In genomic region chr6:71012871-71013456, GRCh38 we compare ENCODE assay signal across 8 cellular contexts. TPM values are rescaled to one million over a fixed set of nuclear protein-coding genes. Genes with fewer than 3 reads are reported as not detected.
A peak's percentile ranks its signal among the peaks of the same experiment; 100 is the strongest.
DNase-seq lines count a peak whose midpoint lies in the region; ATAC-seq and TF ChIP-seq lines count a peak whose summit lies in the region.

No MANE protein-coding gene starts in this region.

- TF ChIP-seq CTCF in SU-DHL-6 (IDR thresholded peaks at IDR 0.05; ENCODE audit: insufficient read depth, low read length, poor library complexity, severe bottlenecking), result peak; percentile 68
- peak; percentile 74 for TF ChIP-seq CTCF in fibroblast of the aortic adventitia (IDR thresholded peaks at IDR 0.05; ENCODE audit: insufficient read depth, low read length)
- peak; percentile 81 for TF ChIP-seq CTCF in osteoblast (IDR thresholded peaks at IDR 0.05; ENCODE audit: extremely low read depth, low read depth, low read length)

- H3K9ac ChIP-seq in SU-DHL-6 (ENCODE audit: low read length), result no peak overlapping the region

- H3K4me1 ChIP-seq in osteoblast (ENCODE audit: insufficient read depth, low read length), result no peaks in the 10 kb centered on the region

- no peaks in the 10 kb centered on the region for H3K36me3 ChIP-seq in SU-DHL-6 (ENCODE audit: low read length)
- H3K36me3 ChIP-seq in osteoblast (ENCODE audit: insufficient read depth, low read length), result no peaks in the 10 kb centered on the region

- no peaks in the 10 kb centered on the region for H3F3A ChIP-seq in SU-DHL-6 (ENCODE audit: insufficient read depth)

- DNase-seq in CMK (ENCODE audit: low read depth), result peak; percentile 18
- peak; percentile 84 for DNase-seq in NCI-H1105 treated with DMSO at 0.1 percent for 48 hours (lab: John Stamatoyannopoulos, UW)
- peak; percentile 63 for DNase-seq in fibroblast of the aortic adventitia (ENCODE audit: low read depth)
- DNase-seq in osteoblast (ENCODE audit: insufficient read length, low spot score, missing footprints), result peak; percentile 15
- no peak for DNase-seq in stimulated activated CD4-positive, alpha-beta T cell treated with anti-CD3 and anti-CD28 coated beads, Interleukin-2, amount 100 ng/mL, for 24 hours

- no peaks in the 10 kb centered on the region for H3K27me3 ChIP-seq in SU-DHL-6 (ENCODE audit: low read length)
- H3K27me3 ChIP-seq in osteoblast (ENCODE audit: insufficient read depth, low read length), result peaks cover 4% of the 10 kb centered on the region

- H2AFZ ChIP-seq in SU-DHL-6 (ENCODE audit: low read depth, low read length, severe bottlenecking) (no peak overlapping the region), osteoblast (ENCODE audit: low read length) (no peak overlapping the region)

- ATAC-seq in GM18508 (IDR thresholded peaks at IDR 0.05; ENCODE audit: insufficient read depth, unreplicated experiment) (peak; percentile 74), HG02852 (IDR thresholded peaks at IDR 0.05; ENCODE audit: unreplicated experiment) (peak; percentile 91)

- H3K9me3 ChIP-seq in SU-DHL-6 (ENCODE audit: insufficient read depth, low read length) (no peaks in the 10 kb centered on the region), osteoblast (ENCODE audit: low read depth, low read length) (no peaks in the 10 kb centered on the region)

- H3K4me3 ChIP-seq in SU-DHL-6 (ENCODE audit: insufficient read depth, low read length, poor library complexity, severe bottlenecking), result no peak overlapping the region
- no peak overlapping the region for H3K4me3 ChIP-seq in fibroblast of the aortic adventitia (ENCODE audit: low read depth, low read length)
- no peak overlapping the region for H3K4me3 ChIP-seq in osteoblast (ENCODE audit: insufficient read depth, low read length)

- H3K9me2 ChIP-seq in SU-DHL-6 (replicated peaks; ENCODE audit: insufficient read depth, low read length), result no peaks in the 10 kb centered on the region

- H3K4me2 ChIP-seq in SU-DHL-6 (ENCODE audit: low read depth, low read length, poor library complexity, severe bottlenecking), result no peak overlapping the region
- no peak overlapping the region for H3K4me2 ChIP-seq in osteoblast (ENCODE audit: insufficient read depth, low read length)

- H3K27ac ChIP-seq in SU-DHL-6 (ENCODE audit: low read depth, low read length) (no peak overlapping the region), osteoblast (ENCODE audit: low read depth, low read length) (no peak overlapping the region)

- H3K79me2 ChIP-seq in SU-DHL-6 (ENCODE audit: insufficient read depth, low read length), result no peaks in the 10 kb centered on the region
- no peaks in the 10 kb centered on the region for H3K79me2 ChIP-seq in osteoblast (ENCODE audit: insufficient read depth, low read length)

- H4K20me1 ChIP-seq in SU-DHL-6 (ENCODE audit: low read depth, low read length), result no peaks in the 10 kb centered on the region
- H4K20me1 ChIP-seq in osteoblast (ENCODE audit: insufficient read depth, low read length), result no peaks in the 10 kb centered on the region

RNA-seq across cellular contexts. Expression of gene B3GAT2, which starts 56.1 kb away (rescaled TPM):
- total RNA-seq in fibroblast of the aortic adventitia (ENCODE audit: low replicate concordance), result not detected in 2 replicates
- under 0.01 TPM in 2 replicates for total RNA-seq in osteoblast

Comparison
In these comparisons a context has a peak if more than half of its experiments do, and no peak if none do; other contexts are left out.
1. DNase-seq: peak in CMK (single experiment), NCI-H1105 treated with DMSO at 0.1 percent for 48 hours (single experiment), fibroblast of the aortic adventitia (single experiment) and osteoblast (single experiment); none in stimulated activated CD4-positive, alpha-beta T cell treated with anti-CD3 and anti-CD28 coated beads, Interleukin-2, amount 100 ng/mL, for 24 hours (0 of 2).
2. Peak in every context shown above with its lines, with median percentiles within 50 percentile points of each other: CTCF ChIP-seq.